In genomic region chr2:134231965-134232340, GRCh38 we compare ENCODE assay signal across 10 cellular contexts. TPM values are rescaled to one million over a fixed set of nuclear protein-coding genes. Genes with fewer than 3 reads are reported as not detected.
A peak's percentile ranks its signal among the peaks of the same experiment; 100 is the strongest.
DNase-seq lines count a peak whose midpoint lies in the region; ATAC-seq lines count a peak whose summit lies in the region.
"Had no signal": no experiment of that assay in that cellular context is flagged by ENCODE, and none has a peak within 500 bp of the region (broad histone marks: within the 10 kb centered on the region; RNA-seq: fewer than 3 reads in every experiment).

No MANE protein-coding gene starts in this region.

- peak; percentile 63 for DNase-seq in GM04503 (ENCODE audit: low read depth)
- peak; percentile 64 for DNase-seq in renal cortical epithelial cell (ENCODE audit: low read depth)
- DNase-seq in NCI-H774 (lab: John Stamatoyannopoulos, UW) = no peak
- no peak for DNase-seq in SIG-M5 treated with dmso at 0.1 percent for 504 hours (lab: John Stamatoyannopoulos, UW; ENCODE audit: unreplicated experiment)
- DNase-seq: activated effector memory CD4-positive, alpha-beta T cell treated with Interleukin-2 at 50 U/mL for 16 hours; NCI-H146 had no signal

- peaks cover 5% of the 10 kb centered on the region for H3K36me3 Mint-ChIP-seq in activated naive CD8-positive, alpha-beta T cell

- peak overlapping the region; percentile 83 for H3K27ac Mint-ChIP-seq in activated naive CD8-positive, alpha-beta T cell

- H3K4me3 Mint-ChIP-seq in activated naive CD8-positive, alpha-beta T cell = peak overlapping the region; percentile 41
- H3K4me3 Mint-ChIP-seq: neural crest cell had no signal

- no peaks in the 10 kb centered on the region for H3K27me3 Mint-ChIP-seq in activated naive CD8-positive, alpha-beta T cell

- peaks cover 13% of the 10 kb centered on the region for H3K9me3 Mint-ChIP-seq in activated naive CD8-positive, alpha-beta T cell (ENCODE audit: low read depth)

- peaks cover 82% of the 10 kb centered on the region for H3K4me1 Mint-ChIP-seq in activated naive CD8-positive, alpha-beta T cell (ENCODE audit: low read depth)
- H3K4me1 Mint-ChIP-seq: neural crest cell had no signal

- peak; percentile 28 for ATAC-seq in HG03039 (IDR thresholded peaks at IDR 0.05; ENCODE audit: unreplicated experiment)
- no peak for ATAC-seq in HG03025 (IDR thresholded peaks at IDR 0.05; ENCODE audit: low FRiP score, unreplicated experiment)

RNA-seq across cellular contexts. Expression of gene MGAT5, which starts 21.9 kb away (rescaled TPM):
- 39.1 and 43.6 TPM in 2 replicates for total RNA-seq in renal cortical epithelial cell

Comparison
In these comparisons a context has a peak if more than half of its experiments do, and no peak if none do; other contexts are left out.
1. DNase-seq: peak in GM04503 (single experiment) and renal cortical epithelial cell (single experiment); none in NCI-H774 (single experiment) and SIG-M5 treated with dmso at 0.1 percent for 504 hours (single experiment).